In the genomic region with DNA sequence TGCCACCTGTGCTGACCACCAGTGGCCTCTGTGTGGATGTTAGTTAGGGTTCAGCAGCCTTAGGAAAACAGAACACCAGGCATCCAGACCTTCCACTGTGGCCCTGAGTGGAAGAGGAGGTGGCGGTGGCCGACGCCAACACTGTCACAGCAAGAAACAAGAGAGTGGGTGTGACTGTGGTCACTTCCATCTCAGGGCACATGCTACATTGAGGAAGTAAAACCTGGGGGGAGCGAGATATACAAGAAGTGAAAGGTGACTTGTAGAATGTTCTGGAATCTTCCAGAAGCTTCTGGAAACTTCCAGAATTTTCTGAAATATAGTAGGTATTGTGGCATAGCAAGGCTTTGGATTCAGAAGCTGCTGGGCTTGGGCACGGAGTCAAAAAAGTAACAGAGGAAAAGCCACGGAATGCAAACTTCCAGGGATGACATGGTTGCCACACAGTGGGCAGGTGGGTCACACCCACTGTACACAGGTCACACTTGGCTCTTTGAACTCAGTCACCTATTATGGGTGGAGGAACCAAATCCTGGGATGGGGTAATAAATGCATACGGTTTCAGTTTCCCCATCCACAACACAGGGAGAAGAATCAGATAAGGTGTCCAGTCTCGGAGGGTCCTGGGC, we compare ENCODE assay signal across 10 cellular contexts. TPM values are rescaled to one million over a fixed set of nuclear protein-coding genes. Genes with fewer than 3 reads are reported as not detected.
DNase-seq lines count a peak whose midpoint lies in the region; ATAC-seq and TF ChIP-seq lines count a peak whose summit lies in the region.
"Had no signal": no experiment of that assay in that cellular context is flagged by ENCODE, and none has a peak within 500 bp of the region (broad histone marks: within the 10 kb centered on the region; RNA-seq: fewer than 3 reads in every experiment).

No MANE protein-coding gene starts in this region.

- ATAC-seq in GM19324 (IDR thresholded peaks at IDR 0.05; ENCODE audit: low FRiP score, unreplicated experiment) (peak; percentile 60), HG03469 (IDR thresholded peaks at IDR 0.05; ENCODE audit: unreplicated experiment) (peak; percentile 37)
- ATAC-seq: Panc1 had no signal

- peaks cover 0 to 2% (median 0%) of the 10 kb centered on the region in 3 donors for H3K27me3 Mint-ChIP-seq in CD14-positive monocyte (ENCODE audit: low read depth in 3 of 3)

- peak overlapping the region in 1 of 2 donors; percentile 14 for H3K9ac ChIP-seq in duodenal mucosa (ENCODE audit: low read depth in 1 of 2, low read length in 2 of 2)

- in situ Hi-C loops in G401 (cut with HindIII; ENCODE audit: low sequenced_read_pairs) = no loop called here

- H3K9me3 Mint-ChIP-seq in CD14-positive monocyte = peaks cover 0 to 10% (median 2%) of the 10 kb centered on the region in 7 donors

- no peak overlapping the region for H3K4me3 ChIP-seq in duodenal mucosa (ENCODE audit: low read depth in 1 of 2, low read length in 2 of 2)

- H3K27me3 ChIP-seq in duodenal mucosa (ENCODE audit: control insufficient read depth in 1 of 2, insufficient read depth in 2 of 2, low read length in 2 of 2) = no peaks in the 10 kb centered on the region

- H3K36me3 ChIP-seq in duodenal mucosa (ENCODE audit: control insufficient read depth in 1 of 2, insufficient read depth in 2 of 2, low read length in 2 of 2) = no peaks in the 10 kb centered on the region

- intact Hi-C loops in CD14-positive monocyte (cut with micrococcal nuclease) = no loop called here

- H3K27ac Mint-ChIP-seq in CD14-positive monocyte = peak overlapping the region; percentile 21 to 82 (median 72)

- peaks cover 54% of the 10 kb centered on the region for H3K4me1 Mint-ChIP-seq in CD14-positive monocyte

- DNase-seq in CD14-positive monocyte (ENCODE audit: low spot score) (peak; percentile 68), UCSD-AML1 (lab: John Stamatoyannopoulos, UW; ENCODE audit: unreplicated experiment) (no peak), dermis blood vessel endothelial cell (no peak), G401 (ENCODE audit: low spot score) (no peak)
- DNase-seq in activated naive CD4-positive, alpha-beta T cell (lab: John Stamatoyannopoulos, UW) = no peak
- DNase-seq: posterior cingulate gyrus had no signal

- H3K4me3 Mint-ChIP-seq in CD14-positive monocyte = peak overlapping the region in 1 of 2 donors; percentile 63

- H3K36me3 Mint-ChIP-seq in CD14-positive monocyte = peaks cover 0 to 6% of the 10 kb centered on the region in 2 donors

- H3K4me1 ChIP-seq in duodenal mucosa (ENCODE audit: control insufficient read depth in 1 of 2, insufficient read depth in 2 of 2, low read length in 2 of 2) = peaks cover 0 to 5% of the 10 kb centered on the region in 2 donors

- peak overlapping the region; percentile 26 for H3K27ac ChIP-seq in duodenal mucosa (ENCODE audit: low read depth, low read length)

- H3K9me3 ChIP-seq in duodenal mucosa (ENCODE audit: control insufficient read depth in 1 of 2, low read length in 2 of 2) = no peaks in the 10 kb centered on the region

- no peak for TF ChIP-seq CTCF in CD14-positive monocyte (IDR thresholded peaks at IDR 0.05)

RNA-seq across cellular contexts. Expression of gene GNG7, which starts 24.3 kb away (rescaled TPM):
- polyA plus RNA-seq in CD14-positive monocyte = 1 to 10 TPM; 1.1 to 1.6 TPM
- 1.0 and 1.4 TPM in 2 replicates for total RNA-seq in dermis blood vessel endothelial cell
- 7.3 and 9.2 TPM in 2 replicates for total RNA-seq in G401 (2014; rRNA removed; shearing (Covaris generic))

RNA-seq across cellular contexts. Expression of gene DIRAS1, which starts 43.0 kb away (rescaled TPM):
- polyA plus RNA-seq in CD14-positive monocyte = not detected
- total RNA-seq in dermis blood vessel endothelial cell = 0.23 and 0.51 TPM in 2 replicates
- total RNA-seq in G401 (2014; rRNA removed; shearing (Covaris generic)) = 13.5 and 13.7 TPM in 2 replicates
